ENCODE assay signal across 23 cellular contexts in genomic region chr7:105497016-105497415, GRCh38. TPM values are rescaled to one million over a fixed set of nuclear protein-coding genes. Genes with fewer than 3 reads are reported as not detected.
A peak's percentile ranks its signal among the peaks of the same experiment; 100 is the strongest.
DNase-seq lines count a peak whose midpoint lies in the region; ATAC-seq and TF ChIP-seq lines count a peak whose summit lies in the region.
"Had no signal": no experiment of that assay in that cellular context is flagged by ENCODE, and none has a peak within 500 bp of the region (broad histone marks: within the 10 kb centered on the region; RNA-seq: fewer than 3 reads in every experiment).

No MANE protein-coding gene starts in this region.

- H3K4me3 Mint-ChIP-seq in WTC11: no peak overlapping the region
- H3K4me3 Mint-ChIP-seq in activated CD4-positive, alpha-beta memory T cell treated with anti-CD3 and anti-CD28 coated beads for 36 hours: no peak overlapping the region
- H3K4me3 Mint-ChIP-seq: activated CD8-positive, alpha-beta T cell treated with anti-CD3 and anti-CD28 coated beads for 36 hours; activated naive CD4-positive, alpha-beta T cell treated with anti-CD3 and anti-CD28 coated beads for 36 hours; brain; CD4-positive, CD25-positive, alpha-beta regulatory T cell; natural killer cell had no signal

- DNase-seq in mammary epithelial cell (peak; percentile 16), breast epithelium (ENCODE audit: low spot score in 2 of 2) (no peak), WTC11 (ENCODE audit: low spot score) (no peak), fibroblast of the aortic adventitia (ENCODE audit: low read depth) (no peak), renal cortical epithelial cell (ENCODE audit: low read depth) (peak; percentile 27), mucosa of gallbladder (ENCODE audit: low spot score) (no peak), ovary (no peak)
- no peak for DNase-seq in activated CD4-positive, alpha-beta memory T cell treated with anti-CD3 and anti-CD28 coated beads for 36 hours
- DNase-seq: 8988T; activated CD8-positive, alpha-beta T cell treated with anti-CD3 and anti-CD28 coated beads for 36 hours; activated naive CD4-positive, alpha-beta T cell treated with anti-CD3 and anti-CD28 coated beads for 36 hours; adrenal gland; CD4-positive, CD25-positive, alpha-beta regulatory T cell; GOT3; islet precursor cell; natural killer cell; NCI-H1694; NCI-H524 treated with DMSO at 0.1 percent for 48 hours; nucleus accumbens; PC-9; stimulated activated naive CD4-positive, alpha-beta T cell treated with Interleukin-2 at 50 U/mL for 16 hours had no signal

- in situ Hi-C loops in mammary epithelial cell (cut with MboI; ENCODE audit: low sequenced_read_pairs in 2 of 2): no loop called here

- peaks cover 36% of the 10 kb centered on the region for H3K36me3 Mint-ChIP-seq in WTC11
- H3K36me3 Mint-ChIP-seq in activated CD4-positive, alpha-beta memory T cell treated with anti-CD3 and anti-CD28 coated beads for 36 hours: peaks cover 30% of the 10 kb centered on the region
- H3K36me3 Mint-ChIP-seq: natural killer cell had no signal

- no peak overlapping the region for H3K9ac ChIP-seq in mammary epithelial cell (ENCODE audit: insufficient read depth, low read length)

- no peak overlapping the region for H3K4me3 ChIP-seq in mammary epithelial cell (replicated peaks in 1 of 3; ENCODE audit: insufficient read depth in 1 of 3, low read depth in 2 of 3, low read length in 3 of 3)
- no peak overlapping the region for H3K4me3 ChIP-seq in breast epithelium
- peak overlapping the region; percentile 3 for H3K4me3 ChIP-seq in fibroblast of the aortic adventitia (ENCODE audit: low read depth, low read length)
- no peak overlapping the region for H3K4me3 ChIP-seq in ovary
- H3K4me3 ChIP-seq: adrenal gland, PC-9 had no signal

- no peaks in the 10 kb centered on the region for H3K79me2 ChIP-seq in mammary epithelial cell (ENCODE audit: insufficient read depth, low read length)

- no peak overlapping the region for H3K27ac ChIP-seq in mammary epithelial cell (ENCODE audit: insufficient read depth, low read depth, low read length)
- no peak overlapping the region for H3K27ac ChIP-seq in breast epithelium
- no peak overlapping the region for H3K27ac ChIP-seq in ovary
- H3K27ac ChIP-seq: adrenal gland, PC-9 had no signal

- TF ChIP-seq EP300 in ovary (IDR thresholded peaks at IDR 0.05): no peak

- peak overlapping the region; percentile 42 for H3K27ac Mint-ChIP-seq in WTC11
- no peak overlapping the region for H3K27ac Mint-ChIP-seq in activated CD4-positive, alpha-beta memory T cell treated with anti-CD3 and anti-CD28 coated beads for 36 hours
- H3K27ac Mint-ChIP-seq: activated CD8-positive, alpha-beta T cell treated with anti-CD3 and anti-CD28 coated beads for 36 hours; activated naive CD4-positive, alpha-beta T cell treated with anti-CD3 and anti-CD28 coated beads for 36 hours; brain; CD4-positive, CD25-positive, alpha-beta regulatory T cell; natural killer cell had no signal

- no peak overlapping the region for H2AFZ ChIP-seq in mammary epithelial cell (ENCODE audit: low read depth, low read length)
- H2AFZ ChIP-seq: PC-9 had no signal

- H4K20me1 ChIP-seq in mammary epithelial cell (ENCODE audit: insufficient read depth, low read length): no peaks in the 10 kb centered on the region

- H3K27me3 Mint-ChIP-seq in WTC11 (ENCODE audit: low read depth): no peaks in the 10 kb centered on the region
- H3K27me3 Mint-ChIP-seq in activated CD4-positive, alpha-beta memory T cell treated with anti-CD3 and anti-CD28 coated beads for 36 hours: no peaks in the 10 kb centered on the region
- H3K27me3 Mint-ChIP-seq: activated CD8-positive, alpha-beta T cell treated with anti-CD3 and anti-CD28 coated beads for 36 hours; brain; CD4-positive, CD25-positive, alpha-beta regulatory T cell had no signal

- WGBS in mammary epithelial cell (ENCODE audit: low coverage, missing lambda C conversion rate): 96% methylated on average over 5 of the region's 5 CpGs
- WGBS in ovary, 3 donors: 17 to 36% (median 32%) methylated on average over 5 of the region's 5 CpGs

- intact Hi-C loops in mammary epithelial cell (cut with micrococcal nuclease): no loop called here
- intact Hi-C loops in breast epithelium (cut with DNase I; ENCODE audit: low total_unique reads): no loop called here
- intact Hi-C loops in activated CD4-positive, alpha-beta memory T cell treated with anti-CD3 and anti-CD28 coated beads for 36 hours (cut with micrococcal nuclease): no loop called here
- intact Hi-C loops in ovary (cut with DNase I): no loop called here

- dilution Hi-C loops in mammary epithelial cell (cut with HindIII; ENCODE audit: low sequenced_read_pairs): no loop called here

- H3K9me3 ChIP-seq in mammary epithelial cell (replicated peaks; ENCODE audit: insufficient read depth, low read length) (no peaks in the 10 kb centered on the region), breast epithelium (no peaks in the 10 kb centered on the region), ovary (no peaks in the 10 kb centered on the region)
- H3K9me3 ChIP-seq: adrenal gland had no signal

- no peaks in the 10 kb centered on the region for H3K4me1 Mint-ChIP-seq in WTC11
- H3K4me1 Mint-ChIP-seq in activated CD4-positive, alpha-beta memory T cell treated with anti-CD3 and anti-CD28 coated beads for 36 hours (ENCODE audit: low read depth): no peaks in the 10 kb centered on the region
- H3K4me1 Mint-ChIP-seq: brain; CD4-positive, CD25-positive, alpha-beta regulatory T cell; natural killer cell had no signal

- H3K36me3 ChIP-seq in mammary epithelial cell (ENCODE audit: insufficient read depth, low read length) (peaks cover 17% of the 10 kb centered on the region), breast epithelium (no peaks in the 10 kb centered on the region), ovary (no peaks in the 10 kb centered on the region)

- no peak for TF ChIP-seq CTCF in mammary epithelial cell (conservative IDR thresholded peaks at IDR 0.05 in 1 of 2, IDR thresholded peaks at IDR 0.05 in 1 of 2; ENCODE audit: extremely low read depth in 1 of 2, insufficient read depth in 1 of 2, low read depth in 1 of 2, low read length in 2 of 2)
- TF ChIP-seq CTCF in breast epithelium (IDR thresholded peaks at IDR 0.05): no peak
- no peak for TF ChIP-seq CTCF in WTC11 (IDR thresholded peaks at IDR 0.05)
- TF ChIP-seq CTCF in fibroblast of the aortic adventitia (IDR thresholded peaks at IDR 0.05; ENCODE audit: insufficient read depth, low read length): no peak
- no peak for TF ChIP-seq CTCF in ovary (IDR thresholded peaks at IDR 0.05)

- TF ChIP-seq POLR2A in breast epithelium (IDR thresholded peaks at IDR 0.05) (no peak), ovary (IDR thresholded peaks at IDR 0.05) (no peak)

- no peaks in the 10 kb centered on the region for H3K27me3 ChIP-seq in mammary epithelial cell (ENCODE audit: insufficient read depth, low read length)
- H3K27me3 ChIP-seq in breast epithelium: no peaks in the 10 kb centered on the region
- no peaks in the 10 kb centered on the region for H3K27me3 ChIP-seq in ovary
- H3K27me3 ChIP-seq: adrenal gland had no signal

- no peaks in the 10 kb centered on the region for H3K9me3 Mint-ChIP-seq in WTC11
- no peaks in the 10 kb centered on the region for H3K9me3 Mint-ChIP-seq in activated CD4-positive, alpha-beta memory T cell treated with anti-CD3 and anti-CD28 coated beads for 36 hours
- H3K9me3 Mint-ChIP-seq: activated CD8-positive, alpha-beta T cell treated with anti-CD3 and anti-CD28 coated beads for 36 hours; activated naive CD4-positive, alpha-beta T cell treated with anti-CD3 and anti-CD28 coated beads for 36 hours; brain; CD4-positive, CD25-positive, alpha-beta regulatory T cell; natural killer cell had no signal

- H3K4me1 ChIP-seq in mammary epithelial cell (ENCODE audit: insufficient read depth, low read length) (peaks cover 6% of the 10 kb centered on the region), breast epithelium (no peaks in the 10 kb centered on the region), ovary (ENCODE audit: insufficient read depth) (no peaks in the 10 kb centered on the region)

- CTCF ChIA-PET in mammary epithelial cell (lab: Charles Lee; ENCODE audit: low non-redundant PET): no interaction called here
- CTCF ChIA-PET in WTC11 (lab: Charles Lee): no interaction called here
- CTCF ChIA-PET in activated CD4-positive, alpha-beta memory T cell treated with anti-CD3 and anti-CD28 coated beads for 36 hours (lab: Charles Lee): no interaction called here

- no TSS peak for BruUV-seq in mammary epithelial cell (replicated peaks; lab: Mats Ljungman, UMichigan)

- no peak for ATAC-seq in WTC11
- ATAC-seq: activated CD8-positive, alpha-beta T cell treated with anti-CD3 and anti-CD28 coated beads for 36 hours; natural killer cell; Right ventricle myocardium inferior had no signal

- POLR2A ChIA-PET in WTC11 (lab: Charles Lee): no interaction called here
- POLR2A ChIA-PET in activated CD4-positive, alpha-beta memory T cell treated with anti-CD3 and anti-CD28 coated beads for 36 hours (lab: Charles Lee): no interaction called here

- H3K4me2 ChIP-seq in mammary epithelial cell (ENCODE audit: insufficient read depth, low read depth, low read length): no peak overlapping the region
- H3K4me2 ChIP-seq: PC-9 had no signal

TF ChIP-seq in WTC11, 78 proteins besides CTCF, POLR2A, EP300 and RAD21 (continues in another document):
- TF ChIP-seq ETV6 (CRISPR knock-in tag; IDR thresholded peaks at IDR 0.05): no peak

RNA-seq across cellular contexts. Expression of gene PUS7, which starts 25.1 kb away (rescaled TPM):
- total RNA-seq in mammary epithelial cell (10 to 100 TPM; 19.8 to 23.9 TPM), breast epithelium (10 to 100 TPM; 18.9 to 23.6 (median 19.5) TPM), WTC11 (2021) (42.6 to 47.2 TPM (median 45.0 TPM) in 3 replicates), fibroblast of the aortic adventitia (ENCODE audit: low replicate concordance) (5.8 and 22.8 TPM in 2 replicates), renal cortical epithelial cell (23.5 and 30.6 TPM in 2 replicates), mucosa of gallbladder (5.3 TPM), ovary (10 to 100 TPM in 5 of 7 donors, 1 to 10 TPM in 2; 6.6 to 19.6 (median 13.6) TPM)
- polyA plus RNA-seq in mammary epithelial cell (14.1 TPM), ovary (1 to 10 TPM; 4.0 to 9.0 TPM)
- 7.3 TPM for polyA minus RNA-seq in mammary epithelial cell
- 10 to 100 TPM; 16.9 to 20.3 TPM for total RNA-seq in activated CD4-positive, alpha-beta memory T cell treated with anti-CD3 and anti-CD28 coated beads for 36 hours

RNA-seq across cellular contexts. Expression of gene RINT1, which starts 35.0 kb away (rescaled TPM):
- total RNA-seq in mammary epithelial cell (10 to 100 TPM; 15.8 to 21.4 TPM), breast epithelium (10 to 100 TPM; 15.7 to 19.9 (median 17.7) TPM), WTC11 (2021) (20.3 to 26.6 TPM (median 23.1 TPM) in 3 replicates), fibroblast of the aortic adventitia (ENCODE audit: low replicate concordance) (10.2 and 18.1 TPM in 2 replicates), renal cortical epithelial cell (15.1 and 16.2 TPM in 2 replicates), mucosa of gallbladder (12.5 TPM), ovary (10 to 100 TPM in 6 of 7 donors, 1 to 10 TPM in 1; 9.7 to 20.2 (median 13.6) TPM)
- polyA plus RNA-seq in mammary epithelial cell (11.9 TPM), ovary (10 to 100 TPM; 10.2 to 11.4 TPM)
- polyA minus RNA-seq in mammary epithelial cell: 23.2 TPM
- 10 to 100 TPM; 23.3 to 26.7 TPM for total RNA-seq in activated CD4-positive, alpha-beta memory T cell treated with anti-CD3 and anti-CD28 coated beads for 36 hours

Comparison
In these comparisons a context has a peak if more than half of its experiments do, and no peak if none do; other contexts are left out.
1. DNase-seq: peak in mammary epithelial cell (single experiment) and renal cortical epithelial cell (single experiment); none in breast epithelium (0 of 2), WTC11 (single experiment), fibroblast of the aortic adventitia (single experiment), mucosa of gallbladder (single experiment), activated CD4-positive, alpha-beta memory T cell treated with anti-CD3 and anti-CD28 coated beads for 36 hours (single experiment) and ovary (0 of 5).